1 cellular context compared by ENCODE assay signal in the genomic region with DNA sequence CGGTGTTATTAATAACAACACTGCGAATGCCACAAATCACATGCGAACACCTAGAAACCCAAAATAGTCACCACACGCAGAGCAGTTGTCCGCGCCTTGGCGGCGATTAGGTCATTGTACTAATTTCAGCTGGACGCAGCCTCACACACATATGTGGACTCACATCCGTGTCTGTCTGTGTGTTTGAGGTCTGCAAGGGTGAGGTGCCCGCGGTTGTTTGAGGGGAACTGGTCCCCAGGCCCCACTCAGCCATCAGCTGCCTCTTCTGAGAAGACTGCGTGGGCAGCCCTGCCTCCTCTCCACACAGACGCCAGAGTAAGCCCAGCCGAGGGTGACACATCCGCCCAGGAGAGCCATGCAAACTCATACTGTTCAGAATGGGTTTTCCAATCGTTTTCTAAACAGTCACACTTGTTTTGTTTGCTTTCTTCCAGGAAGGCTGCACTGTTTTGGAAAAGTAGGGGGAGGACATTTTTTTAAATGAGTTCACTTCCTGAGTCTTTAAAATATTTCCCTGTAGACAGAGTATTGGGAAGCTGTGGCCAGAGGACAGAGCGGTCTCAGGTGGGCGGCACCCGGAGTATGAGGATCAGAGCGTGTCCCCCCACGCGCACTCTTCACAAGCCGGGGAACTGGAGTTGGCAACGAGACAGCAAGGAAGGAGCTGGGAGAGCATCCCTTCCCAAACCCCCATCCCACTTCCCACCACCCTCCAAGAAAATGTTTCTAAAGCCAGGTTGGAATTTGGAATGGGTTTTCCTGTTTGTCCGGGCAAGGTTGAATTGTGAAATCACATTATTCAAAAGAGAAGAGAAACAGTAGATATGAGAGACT.
TF ChIP-seq lines count a peak whose summit lies in the region.

No MANE protein-coding gene starts in this region.

TF ChIP-seq in HepG2, 621 proteins besides CTCF, POLR2A, EP300 and RAD21 (continued from another document):
- TF ChIP-seq ZBTB4 (CRISPR knock-in tag; IDR thresholded peaks at IDR 0.05; ENCODE audit: borderline replicate concordance), result no peak
- TF ChIP-seq PAWR (CRISPR knock-in tag; IDR thresholded peaks at IDR 0.05; ENCODE audit: borderline replicate concordance), result no peak
- no peak for TF ChIP-seq CERS6 (CRISPR knock-in tag; IDR thresholded peaks at IDR 0.05)
- TF ChIP-seq THAP8 (CRISPR knock-in tag; IDR thresholded peaks at IDR 0.05; ENCODE audit: borderline replicate concordance), result no peak
- TF ChIP-seq HHEX (CRISPR knock-in tag; IDR thresholded peaks at IDR 0.05), result no peak
- TF ChIP-seq, protein P1, sequence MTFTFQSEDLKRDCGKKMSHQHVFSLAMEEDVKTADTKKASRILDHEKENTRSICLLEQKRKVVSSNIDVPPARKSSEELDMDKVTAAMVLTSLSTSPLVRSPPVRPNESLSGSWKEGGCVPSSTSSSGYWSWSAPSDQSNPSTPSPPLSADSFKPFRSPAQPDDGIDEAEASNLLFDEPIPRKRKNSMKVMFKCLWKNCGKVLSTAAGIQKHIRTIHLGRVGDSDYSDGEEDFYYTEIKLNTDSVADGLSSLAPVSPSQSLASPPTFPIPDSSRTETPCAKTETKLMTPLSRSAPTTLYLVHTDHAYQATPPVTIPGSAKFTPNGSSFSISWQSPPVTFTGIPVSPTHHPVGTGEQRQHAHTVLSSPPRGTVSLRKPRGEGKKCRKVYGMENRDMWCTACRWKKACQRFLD (CRISPR knock-in tag; IDR thresholded peaks at IDR 0.05; ENCODE audit: borderline replicate concordance), result no peak
- no peak for TF ChIP-seq ATF7 (IDR thresholded peaks at IDR 0.05)
- TF ChIP-seq ATF7 (CRISPR knock-in tag; IDR thresholded peaks at IDR 0.05), result 0 out of 2 replicates have a peak, but pooled peaks have one; percentile 51
- TF ChIP-seq, protein P2, sequence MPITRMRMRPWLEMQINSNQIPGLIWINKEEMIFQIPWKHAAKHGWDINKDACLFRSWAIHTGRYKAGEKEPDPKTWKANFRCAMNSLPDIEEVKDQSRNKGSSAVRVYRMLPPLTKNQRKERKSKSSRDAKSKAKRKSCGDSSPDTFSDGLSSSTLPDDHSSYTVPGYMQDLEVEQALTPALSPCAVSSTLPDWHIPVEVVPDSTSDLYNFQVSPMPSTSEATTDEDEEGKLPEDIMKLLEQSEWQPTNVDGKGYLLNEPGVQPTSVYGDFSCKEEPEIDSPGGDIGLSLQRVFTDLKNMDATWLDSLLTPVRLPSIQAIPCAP (CRISPR knock-in tag; IDR thresholded peaks at IDR 0.05; ENCODE audit: low read depth), result no peak
- no peak for TF ChIP-seq ZNF749 (CRISPR knock-in tag; IDR thresholded peaks at IDR 0.05; ENCODE audit: borderline replicate concordance)
- no peak for TF ChIP-seq ZNF776 (CRISPR knock-in tag; IDR thresholded peaks at IDR 0.05)
- no peak for TF ChIP-seq MXD4 (CRISPR knock-in tag; IDR thresholded peaks at IDR 0.05)
- TF ChIP-seq PPARG (CRISPR knock-in tag; conservative IDR thresholded peaks at IDR 0.05), result 0 out of 2 replicates have a peak, but pooled peaks have one; percentile 11
- TF ChIP-seq, protein P3, sequence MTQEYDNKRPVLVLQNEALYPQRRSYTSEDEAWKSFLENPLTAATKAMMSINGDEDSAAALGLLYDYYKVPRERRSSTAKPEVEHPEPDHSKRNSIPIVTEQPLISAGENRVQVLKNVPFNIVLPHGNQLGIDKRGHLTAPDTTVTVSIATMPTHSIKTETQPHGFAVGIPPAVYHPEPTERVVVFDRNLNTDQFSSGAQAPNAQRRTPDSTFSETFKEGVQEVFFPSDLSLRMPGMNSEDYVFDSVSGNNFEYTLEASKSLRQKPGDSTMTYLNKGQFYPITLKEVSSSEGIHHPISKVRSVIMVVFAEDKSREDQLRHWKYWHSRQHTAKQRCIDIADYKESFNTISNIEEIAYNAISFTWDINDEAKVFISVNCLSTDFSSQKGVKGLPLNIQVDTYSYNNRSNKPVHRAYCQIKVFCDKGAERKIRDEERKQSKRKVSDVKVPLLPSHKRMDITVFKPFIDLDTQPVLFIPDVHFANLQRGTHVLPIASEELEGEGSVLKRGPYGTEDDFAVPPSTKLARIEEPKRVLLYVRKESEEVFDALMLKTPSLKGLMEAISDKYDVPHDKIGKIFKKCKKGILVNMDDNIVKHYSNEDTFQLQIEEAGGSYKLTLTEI (CRISPR knock-in tag; conservative IDR thresholded peaks at IDR 0.05), result no peak
- peak; percentile 35 for TF ChIP-seq RBM39 (IDR thresholded peaks at IDR 0.05; ENCODE audit: low read depth, low read length, poor library complexity, severe bottlenecking)
- no peak for TF ChIP-seq KAT2B (IDR thresholded peaks at IDR 0.05; ENCODE audit: borderline replicate concordance, low read depth, low read length)
- peak; percentile 25; the same call in 1 of the 2 replicates for TF ChIP-seq HDAC1 (CRISPR knock-in tag; IDR thresholded peaks at IDR 0.05)
- TF ChIP-seq SMC3 (IDR thresholded peaks at IDR 0.05; ENCODE audit: low read length), result no peak
- TF ChIP-seq BATF2 (CRISPR knock-in tag; IDR thresholded peaks at IDR 0.05), result no peak
- TF ChIP-seq ZNF740 (CRISPR knock-in tag; IDR thresholded peaks at IDR 0.05), result no peak
- TF ChIP-seq, protein P4, sequence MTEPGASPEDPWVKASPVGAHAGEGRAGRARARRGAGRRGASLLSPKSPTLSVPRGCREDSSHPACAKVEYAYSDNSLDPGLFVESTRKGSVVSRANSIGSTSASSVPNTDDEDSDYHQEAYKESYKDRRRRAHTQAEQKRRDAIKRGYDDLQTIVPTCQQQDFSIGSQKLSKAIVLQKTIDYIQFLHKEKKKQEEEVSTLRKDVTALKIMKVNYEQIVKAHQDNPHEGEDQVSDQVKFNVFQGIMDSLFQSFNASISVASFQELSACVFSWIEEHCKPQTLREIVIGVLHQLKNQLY (CRISPR knock-in tag; IDR thresholded peaks at IDR 0.05), result 0 out of 2 replicates have a peak, but pooled peaks have one; percentile 25
- TF ChIP-seq, protein P5, sequence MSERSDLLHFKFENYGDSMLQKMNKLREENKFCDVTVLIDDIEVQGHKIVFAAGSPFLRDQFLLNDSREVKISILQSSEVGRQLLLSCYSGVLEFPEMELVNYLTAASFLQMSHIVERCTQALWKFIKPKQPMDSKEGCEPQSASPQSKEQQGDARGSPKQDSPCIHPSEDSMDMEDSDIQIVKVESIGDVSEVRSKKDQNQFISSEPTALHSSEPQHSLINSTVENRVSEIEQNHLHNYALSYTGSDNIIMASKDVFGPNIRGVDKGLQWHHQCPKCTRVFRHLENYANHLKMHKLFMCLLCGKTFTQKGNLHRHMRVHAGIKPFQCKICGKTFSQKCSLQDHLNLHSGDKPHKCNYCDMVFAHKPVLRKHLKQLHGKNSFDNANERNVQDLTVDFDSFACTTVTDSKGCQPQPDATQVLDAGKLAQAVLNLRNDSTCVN (CRISPR knock-in tag; IDR thresholded peaks at IDR 0.05; ENCODE audit: borderline replicate concordance), result 0 out of 2 replicates have a peak, but pooled peaks have one; percentile 15
- 0 out of 2 replicates have a peak, but pooled peaks have one; percentile 35 for TF ChIP-seq GTF3A (CRISPR knock-in tag; conservative IDR thresholded peaks at IDR 0.05)
- no peak for TF ChIP-seq ZNF615 (CRISPR knock-in tag; IDR thresholded peaks at IDR 0.05; ENCODE audit: borderline replicate concordance)
- peak; percentile 94 for TF ChIP-seq AGO2 (optimal IDR thresholded peaks at IDR 0.05; ENCODE audit: low read depth, low read length)
- TF ChIP-seq, protein P6, sequence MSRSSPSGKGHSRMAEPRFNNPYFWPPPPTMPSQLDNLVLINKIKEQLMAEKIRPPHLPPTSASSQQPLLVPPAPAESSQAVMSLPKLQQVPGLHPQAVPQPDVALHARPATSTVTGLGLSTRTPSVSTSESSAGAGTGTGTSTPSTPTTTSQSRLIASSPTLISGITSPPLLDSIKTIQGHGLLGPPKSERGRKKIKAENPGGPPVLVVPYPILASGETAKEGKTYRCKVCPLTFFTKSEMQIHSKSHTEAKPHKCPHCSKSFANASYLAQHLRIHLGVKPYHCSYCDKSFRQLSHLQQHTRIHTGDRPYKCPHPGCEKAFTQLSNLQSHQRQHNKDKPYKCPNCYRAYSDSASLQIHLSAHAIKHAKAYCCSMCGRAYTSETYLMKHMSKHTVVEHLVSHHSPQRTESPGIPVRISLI (CRISPR knock-in tag; IDR thresholded peaks at IDR 0.05; ENCODE audit: borderline replicate concordance), result no peak; the same call in 1 of the 2 replicates
- no peak for TF ChIP-seq NCOA5 (CRISPR knock-in tag; IDR thresholded peaks at IDR 0.05)
- peak; percentile 53; the same call in 1 of the 2 replicates for TF ChIP-seq MYC (CRISPR knock-in tag; IDR thresholded peaks at IDR 0.05; ENCODE audit: borderline replicate concordance)
- no peak for TF ChIP-seq RFX3 (CRISPR knock-in tag; IDR thresholded peaks at IDR 0.05)
- no peak for TF ChIP-seq FOXJ3 (CRISPR knock-in tag; IDR thresholded peaks at IDR 0.05; ENCODE audit: borderline replicate concordance)
- no peak for TF ChIP-seq NCOA1 (CRISPR knock-in tag; IDR thresholded peaks at IDR 0.05)
- TF ChIP-seq ARID2 (CRISPR knock-in tag; IDR thresholded peaks at IDR 0.05; ENCODE audit: borderline replicate concordance), result no peak
- peak; percentile 20; the same call in 1 of the 2 replicates for TF ChIP-seq TARDBP (CRISPR knock-in tag; IDR thresholded peaks at IDR 0.05)
- no peak for TF ChIP-seq THAP7 (CRISPR knock-in tag; IDR thresholded peaks at IDR 0.05)
- no peak for TF ChIP-seq HDAC6 (IDR thresholded peaks at IDR 0.05; ENCODE audit: low read depth, low read length)
- no peak for TF ChIP-seq SNRNP70 (IDR thresholded peaks at IDR 0.05; ENCODE audit: low read depth, low read length)
- TF ChIP-seq, protein P7, sequence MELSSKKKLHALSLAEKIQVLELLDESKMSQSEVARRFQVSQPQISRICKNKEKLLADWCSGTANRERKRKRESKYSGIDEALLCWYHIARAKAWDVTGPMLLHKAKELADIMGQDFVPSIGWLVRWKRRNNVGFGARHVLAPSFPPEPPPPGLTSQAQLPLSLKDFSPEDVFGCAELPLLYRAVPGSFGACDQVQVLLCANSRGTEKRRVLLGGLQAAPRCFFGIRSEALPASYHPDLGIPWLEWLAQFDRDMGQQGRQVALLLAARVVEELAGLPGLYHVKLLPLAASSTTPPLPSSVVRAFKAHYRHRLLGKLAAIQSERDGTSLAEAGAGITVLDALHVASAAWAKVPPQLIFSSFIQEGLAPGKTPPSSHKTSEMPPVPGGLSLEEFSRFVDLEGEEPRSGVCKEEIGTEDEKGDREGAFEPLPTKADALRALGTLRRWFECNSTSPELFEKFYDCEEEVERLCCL (CRISPR knock-in tag; IDR thresholded peaks at IDR 0.05; ENCODE audit: borderline replicate concordance), result no peak
- TF ChIP-seq RAD51 (IDR thresholded peaks at IDR 0.05; ENCODE audit: borderline replicate concordance), result no peak
- no peak for TF ChIP-seq ZNF747 (CRISPR knock-in tag; IDR thresholded peaks at IDR 0.05; ENCODE audit: borderline replicate concordance)
- TF ChIP-seq MEIS2 (CRISPR knock-in tag; IDR thresholded peaks at IDR 0.05), result no peak
- TF ChIP-seq, protein P8, sequence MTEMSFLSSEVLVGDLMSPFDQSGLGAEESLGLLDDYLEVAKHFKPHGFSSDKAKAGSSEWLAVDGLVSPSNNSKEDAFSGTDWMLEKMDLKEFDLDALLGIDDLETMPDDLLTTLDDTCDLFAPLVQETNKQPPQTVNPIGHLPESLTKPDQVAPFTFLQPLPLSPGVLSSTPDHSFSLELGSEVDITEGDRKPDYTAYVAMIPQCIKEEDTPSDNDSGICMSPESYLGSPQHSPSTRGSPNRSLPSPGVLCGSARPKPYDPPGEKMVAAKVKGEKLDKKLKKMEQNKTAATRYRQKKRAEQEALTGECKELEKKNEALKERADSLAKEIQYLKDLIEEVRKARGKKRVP (CRISPR knock-in tag; IDR thresholded peaks at IDR 0.05), result peak in 1 of 2 experiments; percentile 69; a peak in 2 of 4 replicates
